Comparison of ENCODE assay signal across 7 cellular contexts in genomic region chr7:4685676-4686075, GRCh38. TPM values are rescaled to one million over a fixed set of nuclear protein-coding genes. Genes with fewer than 3 reads are reported as not detected.
DNase-seq lines count a peak whose midpoint lies in the region; ATAC-seq, FAIRE-seq and TF ChIP-seq lines count a peak whose summit lies in the region.
"Not testable (repeated sequence)": the region's sequence is repeated elsewhere in the genome, so short reads cannot be mapped to it uniquely, and the experiment has no call there.

No MANE protein-coding gene starts in this region.

- H2BK5ac ChIP-seq in IMR-90 (ENCODE audit: low read depth, low read length, poor library complexity, severe bottlenecking) = not testable (repeated sequence)

- FAIRE-seq in HepG2 (lab: Jason Lieb, UNC) = not testable (repeated sequence)

- intact Hi-C loops in CD4-positive, alpha-beta memory T cell (cut with micrococcal nuclease) = not testable (repeated sequence)
- intact Hi-C loops in IMR-90 (cut with micrococcal nuclease) (loop anchor here (2.0 kb wide), 1 partner anchor 59 kb away; no protein-coding TSS in a partner anchor), HepG2 (cut with micrococcal nuclease; ENCODE audit: unreplicated experiment) (loop anchor here (2.0 kb wide), 1 partner anchor 67 kb away; no protein-coding TSS in a partner anchor), gastrocnemius medialis (cut with DNase I; ENCODE audit: low total_unique reads) (loop anchor here (2.0 kb wide), 1 partner anchor 59 kb away; no protein-coding TSS in a partner anchor), tibial artery (cut with DNase I; ENCODE audit: low total_unique reads) (loop anchor here (5.0 kb wide), 1 partner anchor 37 kb away; no protein-coding TSS in a partner anchor)

- H3K27me3 Mint-ChIP-seq in CD4-positive, alpha-beta memory T cell; activated CD4-positive, alpha-beta T cell treated with anti-CD3 and anti-CD28 coated beads, Interleukin-2, amount 10 ng/mL, durations not matched to agents 7 days and 5 days; brain: not testable (repeated sequence)

- peaks cover 75% of the 10 kb centered on the region for H3K79me2 ChIP-seq in HepG2 (ENCODE audit: insufficient read depth, low read length)

- WGBS in IMR-90 (ENCODE audit: extremely low coverage in 2 of 2, insufficient read length in 1 of 2), 2 experiments = 100% methylated on average over 2 of the region's 10 CpGs; no CpG with 5 or more reads in 1 of the 2 experiments
- 90% methylated on average over 10 of the region's 10 CpGs for WGBS in HepG2 (ENCODE audit: low lambda C conversion rate)

- not testable (repeated sequence) for BruUV-seq in IMR-90 (replicated peaks; lab: Mats Ljungman, UMichigan); HepG2 (replicated peaks; lab: Mats Ljungman, UMichigan)

- not testable (repeated sequence) for H3K14ac ChIP-seq in IMR-90 (replicated peaks; ENCODE audit: low read depth, low read length)

- not testable (repeated sequence) for TF ChIP-seq POLR2A in IMR-90 (IDR thresholded peaks at IDR 0.05; ENCODE audit: low read depth, low read length); HepG2 (IDR thresholded peaks at IDR 0.05; ENCODE audit: insufficient read depth in 1 of 2, low read depth in 2 of 2, low read length in 2 of 2); gastrocnemius medialis (IDR thresholded peaks at IDR 0.05)

- in situ Hi-C loops in IMR-90 (cut with MboI; ENCODE audit: low sequenced_read_pairs); HepG2 (cut with HindIII; ENCODE audit: extremely low pct_ligation_motif_present, low pct_unique_long_range_greater_than_20kb): not testable (repeated sequence)
- in situ Hi-C loops in gastrocnemius medialis (cut with MboI; ENCODE audit: low sequenced_read_pairs in 4 of 4) = loop anchor here in 2 of 4 donors (10.0 kb wide), 1 partner anchor 59 kb away; no protein-coding TSS in a partner anchor

- H3K23ac ChIP-seq in IMR-90 (ENCODE audit: low read depth, low read length) = not testable (repeated sequence)

- peaks cover 61% of the 10 kb centered on the region for H4K20me1 ChIP-seq in IMR-90 (ENCODE audit: insufficient read depth, low read length)
- peaks cover 39% of the 10 kb centered on the region for H4K20me1 ChIP-seq in HepG2 (ENCODE audit: insufficient read depth, low read length)

- not testable (repeated sequence) for H3K9me3 ChIP-seq in CD4-positive, alpha-beta memory T cell (ENCODE audit: control insufficient read depth in 1 of 2, low read length in 2 of 2); IMR-90 (ENCODE audit: control insufficient read depth, insufficient read depth, low read length); HepG2 (ENCODE audit: low read length); gastrocnemius medialis; tibial artery

- not testable (repeated sequence) for TF ChIP-seq CTCF in IMR-90 (conservative IDR thresholded peaks at IDR 0.05; ENCODE audit: low read depth, low read length); brain (conservative IDR thresholded peaks at IDR 0.05); HepG2 (CRISPR knock-in tag; IDR thresholded peaks at IDR 0.05); gastrocnemius medialis (IDR thresholded peaks at IDR 0.05 in 4 of 5, conservative IDR thresholded peaks at IDR 0.05 in 1 of 5); tibial artery (IDR thresholded peaks at IDR 0.05)

- POLR2A ChIA-PET in CD4-positive, alpha-beta memory T cell (lab: Charles Lee; ENCODE audit: partially characterized antibody) = interaction anchor here (4.4 to 8.5 kb wide), 3 partner anchors 43 to 90 kb away, joined by 33 to 216 read pairs (median 37); partner anchors contain the start of gene AP5Z1
- POLR2A ChIA-PET in IMR-90 (lab: Charles Lee; ENCODE audit: unreplicated experiment) = interaction anchor here (1.0 kb wide), 1 partner anchor 61 kb away, joined by 7 read pairs; no protein-coding TSS in a partner anchor
- POLR2A ChIA-PET in activated CD4-positive, alpha-beta T cell treated with anti-CD3 and anti-CD28 coated beads, Interleukin-2, amount 10 ng/mL, durations not matched to agents 7 days and 5 days (lab: Charles Lee) = not testable (repeated sequence)
- POLR2A ChIA-PET in HepG2 (lab: Yijun Ruan, JAX) = interaction anchor here (1.2 to 1.4 kb wide), 2 partner anchors 59 to 90 kb away, joined by 3 to 4 read pairs; partner anchors contain the start of gene AP5Z1

- not testable (repeated sequence) for H2BK15ac ChIP-seq in IMR-90 (ENCODE audit: low read depth, low read length)

- not testable (repeated sequence) for H3K4ac ChIP-seq in IMR-90 (ENCODE audit: low read depth, low read length)

- H4K91ac ChIP-seq in IMR-90 (ENCODE audit: insufficient read depth, low read depth, low read length) = not testable (repeated sequence)

- peak overlapping the region in 2 of 7 donors; percentile 70 to 72 for H3K27ac Mint-ChIP-seq in CD4-positive, alpha-beta memory T cell
- H3K27ac Mint-ChIP-seq in activated CD4-positive, alpha-beta T cell treated with anti-CD3 and anti-CD28 coated beads, Interleukin-2, amount 10 ng/mL, durations not matched to agents 7 days and 5 days = peak overlapping the region; percentile 9
- peak overlapping the region in 1 of 5 experiments; percentile 22 for H3K27ac Mint-ChIP-seq in brain

- not testable (repeated sequence) for H2AFZ ChIP-seq in IMR-90 (replicated peaks; ENCODE audit: low read length, poor library complexity); HepG2 (ENCODE audit: low read length)

- H3K27me3 ChIP-seq in CD4-positive, alpha-beta memory T cell (ENCODE audit: insufficient read depth, low read length); IMR-90 (ENCODE audit: control insufficient read depth, insufficient read depth, low read length); HepG2 (ENCODE audit: control insufficient read depth in 1 of 2, insufficient read depth in 2 of 2, low read length in 2 of 2); gastrocnemius medialis; tibial artery: not testable (repeated sequence)

- CTCF ChIA-PET in CD4-positive, alpha-beta memory T cell (lab: Charles Lee; ENCODE audit: partially characterized antibody) = interaction anchor here (0.7 to 6.8 kb wide), 7 partner anchors 9 to 63 kb away, joined by 3 to 50 read pairs (median 4); no protein-coding TSS in a partner anchor
- CTCF ChIA-PET in IMR-90 (lab: Yijun Ruan, JAX) = interaction anchor here (1.2 kb wide), 1 partner anchor 44 kb away, joined by 3 read pairs; no protein-coding TSS in a partner anchor
- CTCF ChIA-PET in activated CD4-positive, alpha-beta T cell treated with anti-CD3 and anti-CD28 coated beads, Interleukin-2, amount 10 ng/mL, durations not matched to agents 7 days and 5 days (lab: Charles Lee) = interaction anchor here (0.6 to 1.8 kb wide), 4 partner anchors 26 to 456 kb away, joined by 3 to 5 read pairs (median 4); no protein-coding TSS in a partner anchor
- CTCF ChIA-PET in HepG2 (lab: Yijun Ruan, JAX; ENCODE audit: low intra/inter-chr PET ratio, low total read pairs) = not testable (repeated sequence)

- H3K4me3 ChIP-seq in CD4-positive, alpha-beta memory T cell (ENCODE audit: low read length in 2 of 2); IMR-90 (ENCODE audit: insufficient read depth, low read depth, low read length); HepG2 (replicated peaks in 1 of 3; ENCODE audit: insufficient read depth in 1 of 3, low read depth in 2 of 3, low read length in 3 of 3); gastrocnemius medialis; tibial artery: not testable (repeated sequence)

- not testable (repeated sequence) for DNase-seq in CD4-positive, alpha-beta memory T cell; IMR-90; activated CD4-positive, alpha-beta T cell treated with anti-CD3 and anti-CD28 coated beads, Interleukin-2, amount 10 ng/mL, durations not matched to agents 7 days and 5 days; HepG2 (ENCODE audit: low spot score); gastrocnemius medialis; tibial artery

- H4K5ac ChIP-seq in IMR-90 (ENCODE audit: low read depth, low read length) = not testable (repeated sequence)

- H4K8ac ChIP-seq in IMR-90 (ENCODE audit: low read depth in 2 of 2, low read length in 2 of 2) = not testable (repeated sequence)

- peaks cover 26 to 72% of the 10 kb centered on the region in 2 experiments for H3K79me1 ChIP-seq in IMR-90 (ENCODE audit: low read depth in 1 of 2, low read length in 2 of 2)

- H3K4me3 Mint-ChIP-seq in CD4-positive, alpha-beta memory T cell = peak overlapping the region in 6 of 8 donors; percentile 49 to 95 (median 65)
- H3K4me3 Mint-ChIP-seq in activated CD4-positive, alpha-beta T cell treated with anti-CD3 and anti-CD28 coated beads, Interleukin-2, amount 10 ng/mL, durations not matched to agents 7 days and 5 days = not testable (repeated sequence)
- peak overlapping the region in 3 of 5 experiments; percentile 45 to 94 (median 45) for H3K4me3 Mint-ChIP-seq in brain

- peaks cover 60% of the 10 kb centered on the region for H3K4me1 ChIP-seq in CD4-positive, alpha-beta memory T cell (ENCODE audit: insufficient read depth, low read length)
- peaks cover 17% of the 10 kb centered on the region for H3K4me1 ChIP-seq in IMR-90 (ENCODE audit: control insufficient read depth, insufficient read depth, low read length)
- H3K4me1 ChIP-seq in HepG2 (ENCODE audit: insufficient read depth, low read length) = peaks cover 45% of the 10 kb centered on the region
- H3K4me1 ChIP-seq in gastrocnemius medialis = peaks cover 38 to 59% of the 10 kb centered on the region in 2 donors
- peaks cover 0 to 62% (median 38%) of the 10 kb centered on the region in 4 donors for H3K4me1 ChIP-seq in tibial artery

- H3K9me3 Mint-ChIP-seq in CD4-positive, alpha-beta memory T cell; activated CD4-positive, alpha-beta T cell treated with anti-CD3 and anti-CD28 coated beads, Interleukin-2, amount 10 ng/mL, durations not matched to agents 7 days and 5 days; brain: not testable (repeated sequence)

- not testable (repeated sequence) for TF ChIP-seq EP300 in HepG2 (IDR thresholded peaks at IDR 0.05; ENCODE audit: low read depth in 2 of 2, low read length in 2 of 2); HepG2 (CRISPR knock-in tag; IDR thresholded peaks at IDR 0.05; ENCODE audit: borderline replicate concordance)

- H3K4me1 Mint-ChIP-seq in CD4-positive, alpha-beta memory T cell = peaks cover 46 to 71% (median 58%) of the 10 kb centered on the region in 4 donors
- H3K4me1 Mint-ChIP-seq in activated CD4-positive, alpha-beta T cell treated with anti-CD3 and anti-CD28 coated beads, Interleukin-2, amount 10 ng/mL, durations not matched to agents 7 days and 5 days = peaks cover 53% of the 10 kb centered on the region
- peaks cover 73% of the 10 kb centered on the region for H3K4me1 Mint-ChIP-seq in brain

- not testable (repeated sequence) for H2BK120ac ChIP-seq in IMR-90 (ENCODE audit: low read depth, low read length)

- not testable (repeated sequence) for TF ChIP-seq RAD21 in IMR-90 (IDR thresholded peaks at IDR 0.05; ENCODE audit: low read length); HepG2 (CRISPR knock-in tag; IDR thresholded peaks at IDR 0.05)

- H3K36me3 ChIP-seq in CD4-positive, alpha-beta memory T cell (ENCODE audit: insufficient read depth, low read length); gastrocnemius medialis; tibial artery: not testable (repeated sequence)
- peaks cover 11% of the 10 kb centered on the region for H3K36me3 ChIP-seq in IMR-90 (ENCODE audit: control insufficient read depth, insufficient read depth, low read length)
- peaks cover 0 to 27% of the 10 kb centered on the region in 2 experiments; a peak in 3 of 5 replicates for H3K36me3 ChIP-seq in HepG2 (replicated peaks in 1 of 2; ENCODE audit: control insufficient read depth in 1 of 2, insufficient read depth in 2 of 2, low read length in 2 of 2)

- peaks cover 14% of the 10 kb centered on the region for H3K9me1 ChIP-seq in IMR-90 (ENCODE audit: insufficient read depth, low read length)

- dilution Hi-C loops in IMR-90 (cut with HindIII; ENCODE audit: low sequenced_read_pairs, unreplicated experiment) = not testable (repeated sequence)

- H3K27ac ChIP-seq in CD4-positive, alpha-beta memory T cell (ENCODE audit: low read depth, low read length); HepG2 (ENCODE audit: extremely low read length, insufficient read depth, low read length): not testable (repeated sequence)
- H3K27ac ChIP-seq in IMR-90 (ENCODE audit: insufficient read depth, low read length) = peak overlapping the region; percentile 17; the same call in 1 of the 2 replicates
- H3K27ac ChIP-seq in gastrocnemius medialis = peak overlapping the region in 3 of 4 donors; percentile 92 to 97 (median 95)
- peak overlapping the region; percentile 18 to 97 for H3K27ac ChIP-seq in tibial artery

- 0 out of 2 replicates have a peak overlapping the region, but pooled peaks have one; percentile 48 for H2AK5ac ChIP-seq in IMR-90 (ENCODE audit: low read depth, low read length)

- not testable (repeated sequence) for H2BK20ac ChIP-seq in IMR-90 (ENCODE audit: low read depth, low read length)

- not testable (repeated sequence) for H3K4me2 ChIP-seq in IMR-90 (ENCODE audit: low read depth, low read length); HepG2 (ENCODE audit: low read depth, low read length)

- H3K18ac ChIP-seq in IMR-90 (ENCODE audit: low read depth, low read length) = not testable (repeated sequence)

- H3K9ac ChIP-seq in IMR-90 (ENCODE audit: low read depth, low read length) = not testable (repeated sequence)
- H3K9ac ChIP-seq in HepG2 (ENCODE audit: insufficient read depth, low read depth, low read length) = peak overlapping the region; percentile 21; the same call in 1 of the 2 replicates

- peaks cover 7 to 28% of the 10 kb centered on the region in 2 donors for H3K36me3 Mint-ChIP-seq in CD4-positive, alpha-beta memory T cell
- peaks cover 22% of the 10 kb centered on the region for H3K36me3 Mint-ChIP-seq in activated CD4-positive, alpha-beta T cell treated with anti-CD3 and anti-CD28 coated beads, Interleukin-2, amount 10 ng/mL, durations not matched to agents 7 days and 5 days (ENCODE audit: low read depth)
- peaks cover 34% of the 10 kb centered on the region for H3K36me3 Mint-ChIP-seq in brain

- not testable (repeated sequence) for ATAC-seq in IMR-90 (ENCODE audit: low read depth); HepG2; gastrocnemius medialis

- not testable (repeated sequence) for H2AK9ac ChIP-seq in IMR-90 (replicated peaks; ENCODE audit: low read depth, low read length, poor library complexity)

- not testable (repeated sequence) for H3K56ac ChIP-seq in IMR-90 (ENCODE audit: extremely low read depth, insufficient read depth, low read length)

RNA-seq across cellular contexts. Expression of gene FOXK1, which starts 3.6 kb away (rescaled TPM):
- 10 to 100 TPM; 52.9 to 53.3 TPM for total RNA-seq in CD4-positive, alpha-beta memory T cell
- 1 to 10 TPM; 1.3 to 5.0 TPM for polyA plus RNA-seq in CD4-positive, alpha-beta memory T cell
- total RNA-seq in IMR-90 (2012; rRNA removed) (4.3 and 5.0 TPM in 2 replicates), HepG2 (2016; rRNA removed; fragmentation: Illumina TruSeq; extraction: Trizol) (8.8 and 9.7 TPM in 2 replicates), gastrocnemius medialis (10 to 100 TPM in 3 of 4 donors, 1 to 10 TPM in 1; 9.8 to 43.6 (median 18.8) TPM)
- polyA plus RNA-seq in IMR-90 (2012; rRNA removed) (8.8 TPM in 2 replicates), brain (ENCODE audit: insufficient read depth, low read depth, low replicate concordance) (8.0 TPM), HepG2 (2011; rRNA removed) (4.6 and 4.7 TPM in 2 replicates)
- polyA plus RNA-seq in IMR-90 (2012; cell fraction: cytosol; rRNA removed) = 6.7 and 6.8 TPM in 2 replicates
- 18.7 and 30.1 TPM in 2 replicates for polyA plus RNA-seq in IMR-90 (2012; cell fraction: nucleus; rRNA removed; ENCODE audit: low replicate concordance)
- 10 to 100 TPM; 32.0 to 36.2 TPM for total RNA-seq in activated CD4-positive, alpha-beta T cell treated with anti-CD3 and anti-CD28 coated beads, Interleukin-2, amount 10 ng/mL, durations not matched to agents 7 days and 5 days
- 20.0 and 23.4 TPM in 2 replicates for total RNA-seq in HepG2 (2016; cell fraction: cytosol; rRNA removed; fragmentation: Illumina TruSeq; extraction: Trizol; ENCODE audit: low read depth)
- 7.9 and 8.8 TPM in 2 replicates for total RNA-seq in HepG2 (2016; cell fraction: insoluble cytoplasmic fraction; rRNA removed; fragmentation: Illumina TruSeq; extraction: Trizol)
- total RNA-seq in HepG2 (2016; cell fraction: membrane; rRNA removed; fragmentation: Illumina TruSeq; extraction: Trizol) = 8.0 and 8.3 TPM in 2 replicates
- total RNA-seq in HepG2 (2016; cell fraction: nucleus; rRNA removed; fragmentation: Illumina TruSeq; extraction: Trizol) = 9.2 and 12.0 TPM in 2 replicates
- polyA plus RNA-seq in HepG2 (2011; cell fraction: cytosol; rRNA removed) = 1.7 and 2.8 TPM in 2 replicates
- polyA plus RNA-seq in HepG2 (2011; cell fraction: nucleus; rRNA removed) = 17.7 and 24.7 TPM in 2 replicates
- polyA plus RNA-seq in HepG2 (2012) = 4.4 and 4.8 TPM in 2 replicates
- 0.55 and 0.96 TPM in 2 replicates for polyA plus RNA-seq in HepG2 (2016; cell fraction: cytosol; fragmentation: Illumina TruSeq; extraction: Trizol; ENCODE audit: low read depth)
- 3.9 and 5.8 TPM in 2 replicates for polyA plus RNA-seq in HepG2 (2016; cell fraction: insoluble cytoplasmic fraction; fragmentation: Illumina TruSeq; extraction: Trizol; ENCODE audit: low read depth)
- 0.41 and 0.84 TPM in 2 replicates for polyA plus RNA-seq in HepG2 (2016; cell fraction: membrane; fragmentation: Illumina TruSeq; extraction: Trizol; ENCODE audit: low read depth)
- polyA plus RNA-seq in HepG2 (2016; cell fraction: nucleus; fragmentation: Illumina TruSeq; extraction: Trizol; ENCODE audit: insufficient read depth, low read depth) = 15.3 and 17.1 TPM in 2 replicates
- 16.6 and 23.1 TPM in 2 replicates for polyA minus RNA-seq in HepG2 (2011; rRNA and poly(A)+ RNA removed; ENCODE audit: low replicate concordance)
- 12.9 and 14.4 TPM in 2 replicates for polyA minus RNA-seq in HepG2 (2011; cell fraction: cytosol; rRNA and poly(A)+ RNA removed)
- 16.2 and 17.8 TPM in 2 replicates for polyA minus RNA-seq in HepG2 (2011; cell fraction: nucleus; rRNA and poly(A)+ RNA removed)
